19 cellular contexts compared by ENCODE assay signal in genomic region chr11:65529475-65530156, GRCh38. TPM values are rescaled to one million over a fixed set of nuclear protein-coding genes. Genes with fewer than 3 reads are reported as not detected.
DNase-seq lines count a peak whose midpoint lies in the region; ATAC-seq lines count a peak whose summit lies in the region.
"Had no signal": no experiment of that assay in that cellular context is flagged by ENCODE, and none has a peak within 500 bp of the region (broad histone marks: within the 10 kb centered on the region; RNA-seq: fewer than 3 reads in every experiment).

No MANE protein-coding gene starts in this region.

- peak overlapping the region; percentile 61 to 72 for H3K27ac Mint-ChIP-seq in activated naive CD4-positive, alpha-beta T cell treated with anti-CD3 and anti-CD28 coated beads, Interleukin-2, amount 50 U/mL, for 72 hours
- peak overlapping the region; percentile 56 for H3K27ac Mint-ChIP-seq in activated T-helper 17 cell treated with anti-CD3 and anti-CD28 coated beads, Interleukin-2, amount 50 U/mL, for 72 hours
- H3K27ac Mint-ChIP-seq: activated B cell treated with CpG ODN at 0.5 μM for 24 hours; activated naive CD4-positive, alpha-beta T cell treated with anti-CD3 and anti-CD28 coated beads for 36 hours; dendritic cell treated with granulocyte-macrophage colony-stimulating factor and Interleukin-4, amounts not matched to agents 40 ng/mL and 50 ng/mL, for 4 days had no signal

- no peak for DNase-seq in activated naive CD4-positive, alpha-beta T cell treated with anti-CD3 and anti-CD28 coated beads, Interleukin-2, amount 50 U/mL, for 72 hours (ENCODE audit: low spot score in 2 of 2)
- no peak for DNase-seq in activated naive CD4-positive, alpha-beta T cell treated with anti-CD3 and anti-CD28 coated beads, Interleukin-2, amount 50 U/mL, for 16 hours
- peak; percentile 82 for DNase-seq in left lobe of liver (ENCODE audit: low spot score)
- DNase-seq in islet precursor cell = no peak
- DNase-seq in C1 segment of cervical spinal cord (lab: John Stamatoyannopoulos, UW) = no peak
- no peak for DNase-seq in DMS 273 treated with DMSO at 0.1 percent for 48 hours (lab: John Stamatoyannopoulos, UW)
- DNase-seq: activated B cell treated with CpG ODN at 0.5 μM for 24 hours; activated naive CD4-positive, alpha-beta T cell treated with anti-CD3 and anti-CD28 coated beads for 36 hours; gastrocnemius medialis; NCI-H1105; NCI-H2107; NCI-H526 treated with DMSO at 0.1 percent for 48 hours; retina; SHP77; stimulated activated CD4-positive, alpha-beta T cell treated with anti-CD3 and anti-CD28 coated beads, Interleukin-15, amount 100 ng/mL, for 24 hours; upper lobe of right lung had no signal

- no peaks in the 10 kb centered on the region for H3K9me3 Mint-ChIP-seq in activated naive CD4-positive, alpha-beta T cell treated with anti-CD3 and anti-CD28 coated beads, Interleukin-2, amount 50 U/mL, for 72 hours
- H3K9me3 Mint-ChIP-seq in activated T-helper 17 cell treated with anti-CD3 and anti-CD28 coated beads, Interleukin-2, amount 50 U/mL, for 72 hours = no peaks in the 10 kb centered on the region
- H3K9me3 Mint-ChIP-seq: activated B cell treated with CpG ODN at 0.5 μM for 24 hours; activated naive CD4-positive, alpha-beta T cell treated with anti-CD3 and anti-CD28 coated beads for 36 hours; dendritic cell treated with granulocyte-macrophage colony-stimulating factor and Interleukin-4, amounts not matched to agents 40 ng/mL and 50 ng/mL, for 4 days had no signal

- peaks cover 11% of the 10 kb centered on the region for H3K4me1 Mint-ChIP-seq in activated T-helper 17 cell treated with anti-CD3 and anti-CD28 coated beads, Interleukin-2, amount 50 U/mL, for 72 hours

- H3K27me3 Mint-ChIP-seq in activated T-helper 17 cell treated with anti-CD3 and anti-CD28 coated beads, Interleukin-2, amount 50 U/mL, for 72 hours = no peaks in the 10 kb centered on the region
- H3K27me3 Mint-ChIP-seq: activated B cell treated with CpG ODN at 0.5 μM for 24 hours; dendritic cell treated with granulocyte-macrophage colony-stimulating factor and Interleukin-4, amounts not matched to agents 40 ng/mL and 50 ng/mL, for 4 days had no signal

- peaks cover under 1 to 5% of the 10 kb centered on the region in 2 donors for H3K36me3 Mint-ChIP-seq in activated naive CD4-positive, alpha-beta T cell treated with anti-CD3 and anti-CD28 coated beads, Interleukin-2, amount 50 U/mL, for 72 hours
- peaks cover 78% of the 10 kb centered on the region for H3K36me3 Mint-ChIP-seq in activated T-helper 17 cell treated with anti-CD3 and anti-CD28 coated beads, Interleukin-2, amount 50 U/mL, for 72 hours (ENCODE audit: low read depth)

- ATAC-seq in activated naive CD4-positive, alpha-beta T cell treated with anti-CD3 and anti-CD28 coated beads, Interleukin-2, amount 50 U/mL, for 72 hours = no peak
- no peak for ATAC-seq in activated T-helper 17 cell treated with anti-CD3 and anti-CD28 coated beads, Interleukin-2, amount 50 U/mL, for 72 hours (replicated peaks)
- ATAC-seq in left lobe of liver (peak; percentile 51), HG02870 (IDR thresholded peaks at IDR 0.05; ENCODE audit: unreplicated experiment) (no peak)
- ATAC-seq: gastrocnemius medialis, upper lobe of right lung had no signal

- H3K4me3 Mint-ChIP-seq in activated T-helper 17 cell treated with anti-CD3 and anti-CD28 coated beads, Interleukin-2, amount 50 U/mL, for 72 hours = no peak overlapping the region
- H3K4me3 Mint-ChIP-seq: activated B cell treated with CpG ODN at 0.5 μM for 24 hours; activated naive CD4-positive, alpha-beta T cell treated with anti-CD3 and anti-CD28 coated beads for 36 hours; dendritic cell treated with granulocyte-macrophage colony-stimulating factor and Interleukin-4, amounts not matched to agents 40 ng/mL and 50 ng/mL, for 4 days had no signal

RNA-seq across cellular contexts. Expression of gene SCYL1, which starts 4.7 kb away (rescaled TPM):
- 10 to 100 TPM; 74.3 to 93.2 TPM for total RNA-seq in activated naive CD4-positive, alpha-beta T cell treated with anti-CD3 and anti-CD28 coated beads, Interleukin-2, amount 50 U/mL, for 72 hours
- 10 to 100 TPM; 80.4 to 86.8 TPM for total RNA-seq in activated T-helper 17 cell treated with anti-CD3 and anti-CD28 coated beads, Interleukin-2, amount 50 U/mL, for 72 hours
- 67.6 TPM for total RNA-seq in left lobe of liver

RNA-seq across cellular contexts. Expression of gene LTBP3, which starts 28.5 kb away (rescaled TPM):
- 10 to 100 TPM; 66.6 to 90.4 TPM for total RNA-seq in activated naive CD4-positive, alpha-beta T cell treated with anti-CD3 and anti-CD28 coated beads, Interleukin-2, amount 50 U/mL, for 72 hours
- 100 to 1,000 TPM in 1 of 2 donors, 10 to 100 TPM in 1; 54.3 to 124 TPM for total RNA-seq in activated T-helper 17 cell treated with anti-CD3 and anti-CD28 coated beads, Interleukin-2, amount 50 U/mL, for 72 hours
- 42.3 TPM for total RNA-seq in left lobe of liver

RNA-seq across cellular contexts. Expression of gene MALAT1, which starts 30.8 kb away (rescaled TPM):
- over 10,000 TPM in 1 of 2 donors, 1,000 to 10,000 TPM in 1; 7,127 to 16,609 TPM for total RNA-seq in activated naive CD4-positive, alpha-beta T cell treated with anti-CD3 and anti-CD28 coated beads, Interleukin-2, amount 50 U/mL, for 72 hours
- over 10,000 TPM in 1 of 2 donors, 1,000 to 10,000 TPM in 1; 5,547 to 22,796 TPM for total RNA-seq in activated T-helper 17 cell treated with anti-CD3 and anti-CD28 coated beads, Interleukin-2, amount 50 U/mL, for 72 hours
- 2,761 TPM for total RNA-seq in left lobe of liver

RNA-seq across cellular contexts. Expression of gene ZNRD2, which starts 40.7 kb away (rescaled TPM):
- 10 to 100 TPM; 35.9 to 44.3 TPM for total RNA-seq in activated naive CD4-positive, alpha-beta T cell treated with anti-CD3 and anti-CD28 coated beads, Interleukin-2, amount 50 U/mL, for 72 hours
- 10 to 100 TPM; 30.3 to 49.4 TPM for total RNA-seq in activated T-helper 17 cell treated with anti-CD3 and anti-CD28 coated beads, Interleukin-2, amount 50 U/mL, for 72 hours
- total RNA-seq in left lobe of liver = 17.0 TPM

RNA-seq across cellular contexts. Expression of gene FAM89B, which starts 42.7 kb away (rescaled TPM):
- 10 to 100 TPM; 32.6 to 47.1 TPM for total RNA-seq in activated naive CD4-positive, alpha-beta T cell treated with anti-CD3 and anti-CD28 coated beads, Interleukin-2, amount 50 U/mL, for 72 hours
- 10 to 100 TPM; 39.0 to 42.2 TPM for total RNA-seq in activated T-helper 17 cell treated with anti-CD3 and anti-CD28 coated beads, Interleukin-2, amount 50 U/mL, for 72 hours
- total RNA-seq in left lobe of liver = 19.0 TPM
